In genomic region chr6:83417880-83418663, GRCh38 we compare ENCODE assay signal across 8 cellular contexts. TPM values are rescaled to one million over a fixed set of nuclear protein-coding genes. Genes with fewer than 3 reads are reported as not detected.
DNase-seq lines count a peak whose midpoint lies in the region; ATAC-seq, FAIRE-seq and TF ChIP-seq lines count a peak whose summit lies in the region.

No MANE protein-coding gene starts in this region.

- TF ChIP-seq POLR2A in A549 (IDR thresholded peaks at IDR 0.05; ENCODE audit: low read length) (no peak), GM18505 (IDR thresholded peaks at IDR 0.05; ENCODE audit: borderline replicate concordance, extremely low read depth, insufficient read depth, insufficient read length) (no peak), transverse colon (IDR thresholded peaks at IDR 0.05) (no peak)

- H3K4me1 ChIP-seq in A549 (peaks cover 9% of the 10 kb centered on the region; the same call in 2 of the 3 replicates), ascending aorta (no peaks in the 10 kb centered on the region), transverse colon (no peaks in the 10 kb centered on the region)

- ATAC-seq in A549 = peak; percentile 89 to 90
- ATAC-seq in GM18505 (IDR thresholded peaks at IDR 0.05; ENCODE audit: unreplicated experiment) = peak; percentile 73
- ATAC-seq in GM19023 (IDR thresholded peaks at IDR 0.05; ENCODE audit: unreplicated experiment) = no peak

- intact Hi-C loops in ascending aorta (cut with DNase I) = loop anchor here (1.0 to 2.0 kb wide), 2 partner anchors 97 to 195 kb away; no protein-coding TSS in a partner anchor
- intact Hi-C loops in transverse colon (cut with DNase I; ENCODE audit: low total_unique reads) = loop anchor here (2.0 kb wide), 1 partner anchor 95 kb away; the partner anchor contains the start of gene PRSS35

- TF ChIP-seq CTCF in A549 (IDR thresholded peaks at IDR 0.05) (peak; percentile 60), ascending aorta (IDR thresholded peaks at IDR 0.05) (peak; percentile 35 to 68 (median 48)), transverse colon (IDR thresholded peaks at IDR 0.05) (peak; percentile 58 to 83 (median 70))

- H3K36me3 ChIP-seq in ascending aorta = no peaks in the 10 kb centered on the region
- no peaks in the 10 kb centered on the region for H3K36me3 ChIP-seq in transverse colon

- no peaks in the 10 kb centered on the region for H3K27me3 ChIP-seq in ascending aorta
- no peaks in the 10 kb centered on the region for H3K27me3 ChIP-seq in transverse colon

- FAIRE-seq in A549 (lab: Jason Lieb, UNC) = no peak

- H3K4me2 ChIP-seq in A549 = no peak overlapping the region

- no peak overlapping the region for H3K4me3 ChIP-seq in A549
- H3K4me3 ChIP-seq in ascending aorta = no peak overlapping the region
- H3K4me3 ChIP-seq in transverse colon = no peak overlapping the region

- peak; percentile 33 to 64 for DNase-seq in A549 (ENCODE audit: low read depth in 1 of 2, low spot score in 1 of 2)
- DNase-seq in LoVo (ENCODE audit: low spot score) = peak; percentile 46
- no peak for DNase-seq in ascending aorta (ENCODE audit: low spot score in 2 of 2)
- DNase-seq in iPS-NIHi7 (ENCODE audit: extremely low spot score) = peak; percentile 52
- DNase-seq in transverse colon = no peak
- no peak for DNase-seq in activated effector memory CD4-positive, alpha-beta T cell treated with Interleukin-2 at 50 U/mL for 16 hours

- TF ChIP-seq RAD21 in A549 (conservative IDR thresholded peaks at IDR 0.05 in 1 of 2, IDR thresholded peaks at IDR 0.05 in 1 of 2) = peak; percentile 59 to 69

- 71% methylated on average over 3 of the region's 3 CpGs for WGBS in A549 (ENCODE audit: missing lambda C conversion rate)
- 37 to 55% methylated on average over 2 to 3 of the region's 3 CpGs for WGBS in transverse colon (ENCODE audit: low coverage in 1 of 2), 2 donors

- H3K9me3 ChIP-seq in A549 (no peaks in the 10 kb centered on the region), ascending aorta (no peaks in the 10 kb centered on the region), transverse colon (no peaks in the 10 kb centered on the region)

- CTCF ChIA-PET in A549 (lab: Yijun Ruan, JAX) = interaction anchor here (0.8 to 3.4 kb wide), 16 partner anchors 9 to 351 kb away, joined by 3 to 75 read pairs (median 4); partner anchors contain the start of genes DOP1A and PRSS35

- POLR2A ChIA-PET in A549 (lab: Yijun Ruan, JAX) = no interaction called here

- in situ Hi-C loops in transverse colon (cut with MboI; ENCODE audit: low pct_ligation_motif_present in 1 of 4, low pct_unique_long_range_greater_than_20kb in 1 of 4, low sequenced_read_pairs in 3 of 4) = loop anchor here (5.0 to 10.0 kb wide), 4 partner anchors 89 to 193 kb away; partner anchors contain the start of gene PRSS35 (in 1 of the 4)

- no peak for TF ChIP-seq EP300 in A549 (IDR thresholded peaks at IDR 0.05)
- no peak for TF ChIP-seq EP300 in transverse colon (IDR thresholded peaks at IDR 0.05; ENCODE audit: low read depth)

- no peak overlapping the region for H3K27ac ChIP-seq in A549
- no peak overlapping the region for H3K27ac ChIP-seq in ascending aorta
- no peak overlapping the region for H3K27ac ChIP-seq in transverse colon

TF ChIP-seq in A549, 52 proteins besides CTCF, POLR2A, EP300 and RAD21:
- TF ChIP-seq SMC3 (IDR thresholded peaks at IDR 0.05) = peak; percentile 69
- no peak for TF ChIP-seq CHD2 (IDR thresholded peaks at IDR 0.05; ENCODE audit: low read length, partially characterized antibody)

RNA-seq across cellular contexts. Expression of gene ME1, which starts 12.8 kb away (rescaled TPM):
- polyA plus RNA-seq in A549 (2011; rRNA removed) (59.1 and 69.5 TPM in 2 replicates), A549 (2017; fragmentation: RNase III; extraction: RNeasy Plus Mini Kit Qiagen cat#74134 plus additional on column Dnase treatment) (55.0 to 60.6 TPM (median 60.2 TPM) in 3 replicates)
- polyA plus RNA-seq in A549 (2012; cell fraction: cytosol; rRNA removed) = 20.0 and 22.3 TPM in 2 replicates
- 8.7 and 10.6 TPM in 2 replicates for polyA plus RNA-seq in A549 (2012; cell fraction: nucleus; rRNA removed)
- 41.1 and 48.2 TPM in 2 replicates for polyA minus RNA-seq in A549 (2011; rRNA and poly(A)+ RNA removed)
- total RNA-seq in ascending aorta (8.4 TPM), transverse colon (10 to 100 TPM in 1 of 4 donors, 1 to 10 TPM in 3; 1.9 to 36.6 (median 6.0) TPM)

Comparison
In these comparisons a context has a peak if more than half of its experiments do, and no peak if none do; other contexts are left out.
1. DNase-seq: peak in A549 (2 of 2), LoVo (single experiment) and iPS-NIHi7 (single experiment); none in ascending aorta (0 of 2), transverse colon (single experiment) and activated effector memory CD4-positive, alpha-beta T cell treated with Interleukin-2 at 50 U/mL for 16 hours (single experiment).
2. Peak in every context shown above with its lines, with median percentiles within 50 percentile points of each other: CTCF ChIP-seq.